8 cellular contexts compared by ENCODE assay signal in genomic region chr16:2539838-2540458, GRCh38. TPM values are rescaled to one million over a fixed set of nuclear protein-coding genes. Genes with fewer than 3 reads are reported as not detected.
DNase-seq lines count a peak whose midpoint lies in the region; ATAC-seq, FAIRE-seq and TF ChIP-seq lines count a peak whose summit lies in the region.
"Not testable (repeated sequence)": the region's sequence is repeated elsewhere in the genome, so short reads cannot be mapped to it uniquely, and the experiment has no call there.

No MANE protein-coding gene starts in this region.

- not testable (repeated sequence) for H2AFZ ChIP-seq in GM12878 (ENCODE audit: control insufficient read depth, low read depth, low read length)

- intact Hi-C loops in GM12878 (cut with micrococcal nuclease; ENCODE audit: unreplicated experiment), result loop anchor here (10.0 kb wide), 1 partner anchor 145 kb away; the partner anchor contains the start of gene KCTD5

- H3K27me3 Mint-ChIP-seq in mesothelial cell of epicardium (ENCODE audit: low read depth), result not testable (repeated sequence)

- not testable (repeated sequence) for H3K27ac ChIP-seq in GM12878 (ENCODE audit: control insufficient read depth, insufficient read depth)

- not testable (repeated sequence) for H3K36me3 Mint-ChIP-seq in mesothelial cell of epicardium

- CTCF ChIA-PET in GM12878 (lab: Yijun Ruan, JAX), result interaction anchor here (1.0 kb wide), 1 partner anchor 156 kb away, joined by 4 read pairs; no protein-coding TSS in a partner anchor

- peak; percentile 95 for FAIRE-seq in GM12878 (lab: Jason Lieb, UNC)

- ATAC-seq in GM12878, result peak; percentile 73

- peaks cover 23% of the 10 kb centered on the region for H3K79me2 ChIP-seq in GM12878 (ENCODE audit: control insufficient read depth, insufficient read depth, low read length)

- 13% methylated on average over 15 of the region's 15 CpGs for WGBS in GM12878 (ENCODE audit: insufficient coverage, insufficient replicate concordance, low lambda C conversion rate, missing lambda C conversion rate)

- H3K4me1 Mint-ChIP-seq in mesothelial cell of epicardium, result peaks cover 10% of the 10 kb centered on the region

- H3K4me2 ChIP-seq in GM12878 (ENCODE audit: control insufficient read depth, insufficient read depth), result peak overlapping the region; percentile 83; the same call in 1 of the 2 replicates
- peak overlapping the region; percentile 82 for H3K4me2 ChIP-seq in skeletal muscle satellite cell (ENCODE audit: low read length)

- H3K27me3 ChIP-seq in GM12878 (replicated peaks in 1 of 2; ENCODE audit: control insufficient read depth in 2 of 2, insufficient read depth in 2 of 2, low read length in 1 of 2); skeletal muscle satellite cell (ENCODE audit: control insufficient read depth, insufficient read depth, low read length): not testable (repeated sequence)

- TF ChIP-seq RAD21 in GM12878 (IDR thresholded peaks at IDR 0.05; ENCODE audit: insufficient read depth, low read depth, low read length), result peak; percentile 42

- peak overlapping the region; percentile 68 for H3K4me3 Mint-ChIP-seq in mesothelial cell of epicardium

- TF ChIP-seq CTCF in GM12864 (IDR thresholded peaks at IDR 0.05; ENCODE audit: low read depth, low read length, missing control alignments) (peak; percentile 57), GM12878 (IDR thresholded peaks at IDR 0.05 in 2 of 3, conservative IDR thresholded peaks at IDR 0.05 in 1 of 3; ENCODE audit: control insufficient read depth in 2 of 3, extremely low read depth in 1 of 3, insufficient read depth in 1 of 3, low read depth in 3 of 3, low read length in 3 of 3) (peak; percentile 37 to 54 (median 44)), mesothelial cell of epicardium (IDR thresholded peaks at IDR 0.05; ENCODE audit: unreplicated experiment) (peak; percentile 21)

- not testable (repeated sequence) for H3K9me3 Mint-ChIP-seq in mesothelial cell of epicardium

- H3K4me1 ChIP-seq in GM12878 (ENCODE audit: control insufficient read depth, insufficient read depth, low read length), result not testable (repeated sequence)
- H3K4me1 ChIP-seq in skeletal muscle satellite cell (ENCODE audit: control insufficient read depth, insufficient read depth, low read length), result peaks cover 38% of the 10 kb centered on the region

- H3K36me3 ChIP-seq in GM12878 (ENCODE audit: control insufficient read depth in 2 of 2, insufficient read depth in 2 of 2, low read length in 1 of 2); skeletal muscle satellite cell (ENCODE audit: insufficient read depth, low read length): not testable (repeated sequence)

- H3K9ac ChIP-seq in GM12878 (ENCODE audit: control insufficient read depth, insufficient read depth, low read length), result peak overlapping the region; percentile 15; the same call in 1 of the 2 replicates
- H3K9ac ChIP-seq in skeletal muscle satellite cell (ENCODE audit: low read depth, low read length), result not testable (repeated sequence)

- H3K9me3 ChIP-seq in GM12878 (replicated peaks; ENCODE audit: control insufficient read depth, insufficient read depth, low read length); skeletal muscle satellite cell (replicated peaks; ENCODE audit: low read length): not testable (repeated sequence)

- TF ChIP-seq POLR2A in GM12878 (IDR thresholded peaks at IDR 0.05; ENCODE audit: low read depth, low read length), result not testable (repeated sequence)

- POLR2A ChIA-PET in GM12878 (lab: Charles Lee), result not testable (repeated sequence)

- SMC1A ChIA-PET in GM12878 (lab: Charles Lee; ENCODE audit: uncharacterized antibody, unreplicated experiment), result not testable (repeated sequence)

- in situ Hi-C loops in ACHN (cut with HindIII; ENCODE audit: low pct_ligation_motif_present, low pct_unique_long_range_greater_than_20kb, low sequenced_read_pairs), result not testable (repeated sequence)
- in situ Hi-C loops in GM12878 (cut with MboI), result loop anchor here (5.0 kb wide), 1 partner anchor 57 kb away; no protein-coding TSS in a partner anchor

- not testable (repeated sequence) for H4K20me1 ChIP-seq in GM12878 (ENCODE audit: control insufficient read depth, insufficient read depth)

- RAD21 ChIA-PET in GM12878 (lab: Charles Lee; ENCODE audit: unreplicated experiment), result not testable (repeated sequence)

- peak; percentile 35 for DNase-seq in ACHN
- DNase-seq in GM12864 (ENCODE audit: low read depth); GM12878 (ENCODE audit: low read depth, low spot score); mesothelial cell of epicardium (ENCODE audit: low spot score in 2 of 2, unreplicated experiment in 2 of 2): not testable (repeated sequence)
- peak; percentile 36 for DNase-seq in NCI-H2227 (lab: John Stamatoyannopoulos, UW; ENCODE audit: unreplicated experiment)
- peak; percentile 52 to 60 for DNase-seq in activated CD4-positive, alpha-beta T cell treated with anti-CD3 and anti-CD28 coated beads, Interleukin-2, amount 50 U/mL, for 48 hours
- DNase-seq in fibroblast of peridontal ligament (ENCODE audit: extremely low read depth), result peak; percentile 19

- BruUV-seq in GM12878 (replicated peaks; lab: Mats Ljungman, UMichigan), result not testable (repeated sequence)

- TF ChIP-seq EP300 in GM12878 (IDR thresholded peaks at IDR 0.05; ENCODE audit: borderline replicate concordance in 1 of 2, control insufficient read depth in 1 of 2, low read depth in 2 of 2, low read length in 2 of 2), result not testable (repeated sequence)

- H3K27ac Mint-ChIP-seq in mesothelial cell of epicardium, result not testable (repeated sequence)

- H3K4me3 ChIP-seq in GM12864 (ENCODE audit: low read depth, low read length), result not testable (repeated sequence)
- H3K4me3 ChIP-seq in GM12878, result peak overlapping the region; percentile 65; the same call in 1 of the 2 replicates
- peak overlapping the region; percentile 20 for H3K4me3 ChIP-seq in skeletal muscle satellite cell (ENCODE audit: low read length)

RNA-seq across cellular contexts. Expression of gene PDPK1, which starts 2.1 kb away (rescaled TPM):
- total RNA-seq in GM12878 (2013; cell fraction: nucleolus; rRNA removed), result 62.9 and 66.4 TPM in 2 replicates
- total RNA-seq in GM12878 (2014; rRNA removed) (18.2 and 22.7 TPM in 2 replicates), GM12878 (2014; rRNA removed; fragmentation: Illumina TruSeq; extraction: Trizol) (15.8 and 18.0 TPM in 2 replicates), GM12878 (2021) (35.7 and 39.0 TPM in 2 replicates), mesothelial cell of epicardium (40.4 to 44.6 TPM (median 42.7 TPM) in 3 replicates)
- polyA plus RNA-seq in GM12878 (2011; ENCODE audit: low read depth), result 11.0 TPM
- polyA plus RNA-seq in GM12878 (2011; rRNA removed) (40.1 and 41.3 TPM in 2 replicates), GM12878 (2014; fragmentation: Illumina TruSeq; extraction: Trizol) (31.6 and 38.5 TPM in 2 replicates), GM12878 (2014; fragmentation: Nextera tagmentation; extraction: Ambion mirVana) (1 to 10 TPM; 3.9 to 5.2 TPM), GM12878 (2014; rRNA removed) (24.7 and 25.5 TPM in 2 replicates), GM12878 (2016; fragmentation: Nextera tagmentation; extraction: Ambion mirVana) (10 to 100 TPM; 26.3 to 30.8 TPM)
- 30.9 and 33.6 TPM in 2 replicates for polyA plus RNA-seq in GM12878 (2011; cell fraction: cytosol; rRNA removed)
- 45.6 and 48.6 TPM in 2 replicates for polyA plus RNA-seq in GM12878 (2011; cell fraction: nucleus; rRNA removed)
- 15.1 and 19.1 TPM in 2 replicates for polyA plus RNA-seq in GM12878 (2012)
- polyA minus RNA-seq in GM12878 (2011; rRNA and poly(A)+ RNA removed), result 46.2 and 54.6 TPM in 2 replicates
- polyA minus RNA-seq in GM12878 (2011; cell fraction: cytosol; rRNA and poly(A)+ RNA removed), result 11.4 and 16.6 TPM in 2 replicates
- polyA minus RNA-seq in GM12878 (2011; cell fraction: nucleus; rRNA and poly(A)+ RNA removed), result 18.3 and 23.6 TPM in 2 replicates
- total RNA-seq in skeletal muscle satellite cell (2012; rRNA removed), result 14.7 and 17.5 TPM in 2 replicates

RNA-seq across cellular contexts. Expression of gene CEMP1, which starts 8.7 kb away (rescaled TPM):
- total RNA-seq in GM12878 (2013; cell fraction: nucleolus; rRNA removed), result 0.98 TPM in 1 of 2 replicates, not detected in the other
- total RNA-seq in GM12878 (2014; rRNA removed), result not detected in 2 replicates
- not detected in 2 replicates for total RNA-seq in GM12878 (2014; rRNA removed; fragmentation: Illumina TruSeq; extraction: Trizol)
- total RNA-seq in GM12878 (2021), result 0.15 TPM in 1 of 2 replicates, not detected in the other
- polyA plus RNA-seq in GM12878 (2011; ENCODE audit: low read depth), result not detected
- polyA plus RNA-seq in GM12878 (2011; rRNA removed), result 0.05 TPM in 1 of 2 replicates, not detected in the other
- 0.13 TPM in 1 of 2 replicates, not detected in the other for polyA plus RNA-seq in GM12878 (2011; cell fraction: cytosol; rRNA removed)
- polyA plus RNA-seq in GM12878 (2011; cell fraction: nucleus; rRNA removed), result 0.16 TPM in 1 of 2 replicates, not detected in the other
- 2.8 TPM in 1 of 2 replicates, not detected in the other for polyA plus RNA-seq in GM12878 (2012)
- polyA plus RNA-seq in GM12878 (2014; fragmentation: Illumina TruSeq; extraction: Trizol), result not detected in 2 replicates
- 1 to 10 TPM in 1 of 2 experiments, not detected in 1; 1.5 TPM for polyA plus RNA-seq in GM12878 (2014; fragmentation: Nextera tagmentation; extraction: Ambion mirVana)
- polyA plus RNA-seq in GM12878 (2014; rRNA removed), result not detected in 2 replicates
- polyA plus RNA-seq in GM12878 (2016; fragmentation: Nextera tagmentation; extraction: Ambion mirVana), result 1 to 10 TPM; 3.9 to 8.2 TPM
- 0.31 TPM in 1 of 2 replicates, not detected in the other for polyA minus RNA-seq in GM12878 (2011; rRNA and poly(A)+ RNA removed)
- polyA minus RNA-seq in GM12878 (2011; cell fraction: cytosol; rRNA and poly(A)+ RNA removed), result not detected in 2 replicates
- polyA minus RNA-seq in GM12878 (2011; cell fraction: nucleus; rRNA and poly(A)+ RNA removed), result 0.36 and 0.96 TPM in 2 replicates
- total RNA-seq in mesothelial cell of epicardium, result 0.75 to 1.7 TPM (median 1.1 TPM) in 3 replicates
- not detected in 2 replicates for total RNA-seq in skeletal muscle satellite cell (2012; rRNA removed)

RNA-seq across cellular contexts. Expression of gene AMDHD2, which starts 19.8 kb away (rescaled TPM):
- total RNA-seq in GM12878 (2013; cell fraction: nucleolus; rRNA removed), result 69.9 and 87.2 TPM in 2 replicates
- total RNA-seq in GM12878 (2014; rRNA removed) (26.3 and 32.2 TPM in 2 replicates), GM12878 (2014; rRNA removed; fragmentation: Illumina TruSeq; extraction: Trizol) (8.0 and 8.9 TPM in 2 replicates), GM12878 (2021) (35.1 and 41.8 TPM in 2 replicates), mesothelial cell of epicardium (46.3 to 47.2 TPM (median 46.4 TPM) in 3 replicates)
- 4.6 TPM for polyA plus RNA-seq in GM12878 (2011; ENCODE audit: low read depth)
- polyA plus RNA-seq in GM12878 (2011; rRNA removed) (3.0 and 5.2 TPM in 2 replicates), GM12878 (2014; fragmentation: Illumina TruSeq; extraction: Trizol) (0.76 and 3.9 TPM in 2 replicates), GM12878 (2014; fragmentation: Nextera tagmentation; extraction: Ambion mirVana) (under 1 TPM in 1 of 2 experiments, not detected in 1; 0.60 TPM), GM12878 (2014; rRNA removed) (35.6 and 38.4 TPM in 2 replicates), GM12878 (2016; fragmentation: Nextera tagmentation; extraction: Ambion mirVana) (10 to 100 TPM; 24.3 to 29.4 TPM)
- polyA plus RNA-seq in GM12878 (2011; cell fraction: cytosol; rRNA removed), result 8.4 and 14.9 TPM in 2 replicates
- 92.7 and 133 TPM in 2 replicates for polyA plus RNA-seq in GM12878 (2011; cell fraction: nucleus; rRNA removed)
- 17.9 and 19.9 TPM in 2 replicates for polyA plus RNA-seq in GM12878 (2012)
- 3.6 and 13.4 TPM in 2 replicates for polyA minus RNA-seq in GM12878 (2011; rRNA and poly(A)+ RNA removed)
- polyA minus RNA-seq in GM12878 (2011; cell fraction: cytosol; rRNA and poly(A)+ RNA removed), result 4.2 and 7.5 TPM in 2 replicates
- polyA minus RNA-seq in GM12878 (2011; cell fraction: nucleus; rRNA and poly(A)+ RNA removed), result 27.3 and 47.7 TPM in 2 replicates
- total RNA-seq in skeletal muscle satellite cell (2012; rRNA removed), result 59.8 and 64.9 TPM in 2 replicates

RNA-seq across cellular contexts. Expression of gene ATP6V0C, which starts 26.2 kb away (rescaled TPM):
- total RNA-seq in GM12878 (2013; cell fraction: nucleolus; rRNA removed), result 23.2 and 35.0 TPM in 2 replicates
- total RNA-seq in GM12878 (2014; rRNA removed), result 14.0 and 19.1 TPM in 2 replicates
- total RNA-seq in GM12878 (2014; rRNA removed; fragmentation: Illumina TruSeq; extraction: Trizol), result 8.2 and 10.4 TPM in 2 replicates
- total RNA-seq in GM12878 (2021), result 127 and 135 TPM in 2 replicates
- 42.6 TPM for polyA plus RNA-seq in GM12878 (2011; ENCODE audit: low read depth)
- 1.5 and 5.9 TPM in 2 replicates for polyA plus RNA-seq in GM12878 (2011; rRNA removed)
- 17.1 and 29.2 TPM in 2 replicates for polyA plus RNA-seq in GM12878 (2011; cell fraction: cytosol; rRNA removed)
- 23.8 and 36.7 TPM in 2 replicates for polyA plus RNA-seq in GM12878 (2011; cell fraction: nucleus; rRNA removed)
- polyA plus RNA-seq in GM12878 (2012), result 148 and 155 TPM in 2 replicates
- polyA plus RNA-seq in GM12878 (2014; fragmentation: Illumina TruSeq; extraction: Trizol), result 8.7 and 17.6 TPM in 2 replicates
- polyA plus RNA-seq in GM12878 (2014; fragmentation: Nextera tagmentation; extraction: Ambion mirVana), result 10 to 100 TPM in 1 of 2 experiments, 1 to 10 TPM in 1; 2.4 to 16.5 TPM
- 32.2 and 53.4 TPM in 2 replicates for polyA plus RNA-seq in GM12878 (2014; rRNA removed)
- 100 to 1,000 TPM; 107 to 115 TPM for polyA plus RNA-seq in GM12878 (2016; fragmentation: Nextera tagmentation; extraction: Ambion mirVana)
- polyA minus RNA-seq in GM12878 (2011; rRNA and poly(A)+ RNA removed), result 7.2 and 8.9 TPM in 2 replicates
- polyA minus RNA-seq in GM12878 (2011; cell fraction: cytosol; rRNA and poly(A)+ RNA removed), result 44.1 and 66.7 TPM in 2 replicates
- 8.8 and 18.3 TPM in 2 replicates for polyA minus RNA-seq in GM12878 (2011; cell fraction: nucleus; rRNA and poly(A)+ RNA removed)
- total RNA-seq in mesothelial cell of epicardium, result 143 to 151 TPM (median 149 TPM) in 3 replicates
- total RNA-seq in skeletal muscle satellite cell (2012; rRNA removed), result 32.4 and 40.8 TPM in 2 replicates
